ENCODE assay signal across 8 cellular contexts in the genomic region with DNA sequence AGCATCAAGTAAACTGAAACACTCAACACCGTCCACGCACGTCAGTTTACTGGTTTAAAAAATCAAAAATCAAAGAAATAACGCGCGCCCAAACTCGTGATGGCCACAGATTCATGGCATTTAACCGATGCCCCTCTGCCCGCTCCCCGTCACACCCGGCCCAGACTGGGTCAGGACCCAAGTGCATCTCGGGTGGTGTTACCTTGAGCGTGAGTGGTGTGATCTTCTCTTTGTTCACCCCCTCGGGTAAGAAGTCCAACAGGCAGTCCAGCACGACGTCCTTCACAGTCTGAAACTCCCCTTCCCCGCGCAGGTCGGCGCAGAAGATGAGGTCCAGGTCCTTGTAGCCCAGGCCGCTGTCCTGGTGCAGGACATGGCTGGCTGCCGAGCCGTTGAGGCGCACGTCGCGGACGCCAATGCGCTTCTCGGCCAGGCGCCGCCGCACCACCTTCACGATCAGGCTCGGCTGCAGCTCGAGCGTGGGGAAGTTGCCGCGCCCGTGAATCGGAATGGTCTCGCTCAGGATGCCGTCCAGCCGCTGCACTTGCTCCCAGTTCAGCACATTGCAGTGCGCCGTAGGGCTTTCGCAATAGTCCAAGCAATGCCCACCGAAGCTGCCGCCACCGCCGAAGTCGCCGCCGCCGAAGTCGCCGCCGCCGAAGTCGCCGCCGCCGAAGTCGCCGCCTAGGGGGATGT. TPM values are rescaled to one million over a fixed set of nuclear protein-coding genes. Genes with fewer than 3 reads are reported as not detected.
A peak's percentile ranks its signal among the peaks of the same experiment; 100 is the strongest.
DNase-seq lines count a peak whose midpoint lies in the region; ATAC-seq and TF ChIP-seq lines count a peak whose summit lies in the region.

No MANE protein-coding gene starts in this region.

- H3K9me3 ChIP-seq in fibroblast of lung (ENCODE audit: control insufficient read depth, insufficient read depth, low read depth, low read length) (no peaks in the 10 kb centered on the region), transverse colon (no peaks in the 10 kb centered on the region)

- intact Hi-C loops in transverse colon (cut with DNase I; ENCODE audit: low total_unique reads), result loop anchor here (5.0 to 10.0 kb wide), 4 partner anchors 1144 to 1647 kb away; partner anchors contain the start of gene BCKDHB

- no peaks in the 10 kb centered on the region for H3K36me3 ChIP-seq in fibroblast of lung (ENCODE audit: control insufficient read depth, insufficient read depth, low read length)
- peaks cover 0 to 3% (median 0%) of the 10 kb centered on the region in 4 donors for H3K36me3 ChIP-seq in transverse colon

- no peaks in the 10 kb centered on the region for H3K27me3 ChIP-seq in fibroblast of lung (ENCODE audit: control insufficient read depth, insufficient read depth, low read length)
- H3K27me3 ChIP-seq in transverse colon, result no peaks in the 10 kb centered on the region

- no peak for TF ChIP-seq CTCF in GM12864 (IDR thresholded peaks at IDR 0.05; ENCODE audit: low read depth, low read length, missing control alignments)
- no peak for TF ChIP-seq CTCF in fibroblast of lung (conservative IDR thresholded peaks at IDR 0.05 in 1 of 2, IDR thresholded peaks at IDR 0.05 in 1 of 2; ENCODE audit: low read depth in 1 of 2, low read length in 2 of 2)
- no peak for TF ChIP-seq CTCF in transverse colon (IDR thresholded peaks at IDR 0.05)

- H4K20me1 ChIP-seq in fibroblast of lung (ENCODE audit: control insufficient read depth, extremely low read depth, insufficient read depth, low read length), result no peaks in the 10 kb centered on the region

- H3K27ac ChIP-seq in fibroblast of lung (ENCODE audit: insufficient read depth, low read length), result peak overlapping the region; percentile 96
- H3K27ac ChIP-seq in transverse colon, result peak overlapping the region; percentile 95 to 99 (median 98)

- in situ Hi-C loops in transverse colon (cut with MboI; ENCODE audit: low pct_ligation_motif_present in 1 of 4, low pct_unique_long_range_greater_than_20kb in 1 of 4, low sequenced_read_pairs in 3 of 4), result loop anchor here in 1 of 4 donors (25.0 kb wide), 2 partner anchors 1139 to 1614 kb away; no protein-coding TSS in a partner anchor

- TF ChIP-seq EP300 in transverse colon (IDR thresholded peaks at IDR 0.05; ENCODE audit: low read depth), result no peak

- H3K4me1 ChIP-seq in fibroblast of lung (ENCODE audit: control insufficient read depth, extremely low read depth, insufficient read depth, low read length) (no peaks in the 10 kb centered on the region), transverse colon (peaks cover 6 to 46% (median 26%) of the 10 kb centered on the region in 4 donors)

- H3K9me3 Mint-ChIP-seq in naive B cell, result no peaks in the 10 kb centered on the region

- peaks cover 30 to 48% (median 40%) of the 10 kb centered on the region in 3 donors for H3K4me1 Mint-ChIP-seq in naive B cell

- no peaks in the 10 kb centered on the region for H3K27me3 Mint-ChIP-seq in naive B cell

- H3K36me3 Mint-ChIP-seq in naive B cell, result peaks cover 9 to 21% of the 10 kb centered on the region in 2 donors

- peak overlapping the region; percentile 92 to 99 (median 98) for H3K4me3 Mint-ChIP-seq in naive B cell

- DNase-seq in GM12864 (ENCODE audit: low read depth) (no peak), NCI-H146 (lab: John Stamatoyannopoulos, UW) (peak; percentile 59), activated T-helper 1 cell treated with Interleukin-2 at 50 U/mL for 16 hours (ENCODE audit: low read depth) (peak; percentile 12), fibroblast of lung (ENCODE audit: low read depth in 2 of 2) (peak; percentile 49 to 59), naive B cell (peak; percentile 49), transverse colon (peak; percentile 62), NCI-H2227 (lab: John Stamatoyannopoulos, UW; ENCODE audit: unreplicated experiment) (no peak)

- WGBS in transverse colon (ENCODE audit: low coverage in 1 of 2), 2 donors, result 0 to 11% methylated on average over 3 to 37 of the region's 65 CpGs

- TF ChIP-seq POLR2A in transverse colon (IDR thresholded peaks at IDR 0.05), result no peak

- peak overlapping the region; percentile 92 for H3K9ac ChIP-seq in fibroblast of lung (ENCODE audit: insufficient read depth, low read length)

- H3K27ac Mint-ChIP-seq in naive B cell, result peak overlapping the region; percentile 88 to 99 (median 98)

- peaks cover 30% of the 10 kb centered on the region for H3K79me2 ChIP-seq in fibroblast of lung (ENCODE audit: control insufficient read depth, insufficient read depth, low read length)

- peak overlapping the region; percentile 86 for H3K4me2 ChIP-seq in fibroblast of lung (ENCODE audit: extremely low read depth, insufficient read depth, low read length)

- H3K4me3 ChIP-seq in GM12864 (ENCODE audit: low read depth, low read length) (peak overlapping the region; percentile 61), fibroblast of lung (replicated peaks in 1 of 4; ENCODE audit: control extremely low read depth in 1 of 4, insufficient read depth in 1 of 4, low read depth in 3 of 4, low read length in 4 of 4) (peak overlapping the region; percentile 76 to 90 (median 84)), transverse colon (peak overlapping the region; percentile 68 to 94 (median 81))

- H2AFZ ChIP-seq in fibroblast of lung (ENCODE audit: low read length), result peak overlapping the region; percentile 79

- ATAC-seq in naive B cell (ENCODE audit: low read depth in 2 of 2), result peak; percentile 4 to 11
- no peak for ATAC-seq in HG03342 (IDR thresholded peaks at IDR 0.05; ENCODE audit: unreplicated experiment)

RNA-seq across cellular contexts. Expression of gene TENT5A, which starts 0.9 kb away (rescaled TPM):
- total RNA-seq in fibroblast of lung, result 24.6 and 24.9 TPM in 2 replicates
- polyA plus RNA-seq in fibroblast of lung, result 8.3 and 16.6 TPM in 2 replicates
- 6.7 and 12.4 TPM in 2 replicates for polyA plus RNA-seq in fibroblast of lung (2012)
- 1.2 and 6.9 TPM in 2 replicates for polyA minus RNA-seq in fibroblast of lung (ENCODE audit: low replicate concordance)
- 10 to 100 TPM in 5 of 6 donors, 1 to 10 TPM in 1; 8.4 to 16.7 (median 11.8) TPM for polyA plus RNA-seq in naive B cell (ENCODE audit: low read depth in 6 of 6)
- 10 to 100 TPM in 3 of 4 donors, 1 to 10 TPM in 1; 5.6 to 42.1 (median 34.2) TPM for total RNA-seq in transverse colon

Comparison
In these comparisons a context has a peak if more than half of its experiments do, and no peak if none do; other contexts are left out.
1. DNase-seq: peak in NCI-H146 (single experiment), activated T-helper 1 cell treated with Interleukin-2 at 50 U/mL for 16 hours (single experiment), fibroblast of lung (2 of 2), naive B cell (single experiment) and transverse colon (single experiment); none in GM12864 (single experiment) and NCI-H2227 (single experiment).
2. Peak in every context shown above with its lines, with median percentiles within 50 percentile points of each other: H3K4me3 ChIP-seq.